In genomic region chr13:32354040-32354439, GRCh38 we compare ENCODE assay signal across 25 cellular contexts. TPM values are rescaled to one million over a fixed set of nuclear protein-coding genes. Genes with fewer than 3 reads are reported as not detected.
DNase-seq lines count a peak whose midpoint lies in the region; ATAC-seq and TF ChIP-seq lines count a peak whose summit lies in the region.
"Had no signal": no experiment of that assay in that cellular context is flagged by ENCODE, and none has a peak within 500 bp of the region (broad histone marks: within the 10 kb centered on the region; RNA-seq: fewer than 3 reads in every experiment).

No MANE protein-coding gene starts in this region.

- no peak for TF ChIP-seq CTCF in uterus (IDR thresholded peaks at IDR 0.05)
- TF ChIP-seq CTCF in upper lobe of right lung (IDR thresholded peaks at IDR 0.05) = no peak

- no peak for DNase-seq in uterus
- DNase-seq in upper lobe of right lung = no peak
- no peak for DNase-seq in NCI-H1436 (lab: John Stamatoyannopoulos, UW)
- DNase-seq in DMS 273 treated with DMSO at 0.1 percent for 48 hours (lab: John Stamatoyannopoulos, UW) = no peak
- DNase-seq: ACHN; activated CD4-positive, alpha-beta memory T cell treated with anti-CD3 and anti-CD28 coated beads, Interleukin-2, amount 10 ng/mL, durations not matched to agents 7 days and 5 days; activated T-cell treated with anti-CD3 and anti-CD28 coated beads for 4 hours; amniotic stem cell; heart right ventricle; NCI-H524 treated with DMSO at 0.1 percent for 48 hours; SK-N-SH; stimulated activated naive CD4-positive, alpha-beta T cell treated with Interleukin-2 at 50 U/mL for 16 hours; T1000; thyroid gland had no signal

- H3K27ac ChIP-seq in uterus (no peak overlapping the region), upper lobe of right lung (no peak overlapping the region)
- H3K27ac ChIP-seq: BLaER1 treated with 17β-estradiol and CSF1 and Interleukin-3, amounts not matched to agents 10 nM and 100 nM; heart right ventricle; HL-60; RWPE1; thyroid gland had no signal

- H3K4me3 ChIP-seq in uterus (no peak overlapping the region), upper lobe of right lung (no peak overlapping the region)
- H3K4me3 ChIP-seq: BLaER1 treated with 17β-estradiol and CSF1 and Interleukin-3, amounts not matched to agents 10 nM and 100 nM; heart right ventricle; thyroid gland had no signal

- intact Hi-C loops in uterus (cut with DNase I; ENCODE audit: low total_unique reads) = no loop called here
- intact Hi-C loops in upper lobe of right lung (cut with DNase I) = no loop called here

- H3K36me3 ChIP-seq in uterus = no peaks in the 10 kb centered on the region
- no peaks in the 10 kb centered on the region for H3K36me3 ChIP-seq in upper lobe of right lung
- H3K36me3 ChIP-seq: thyroid gland had no signal

- H3K9me3 ChIP-seq in uterus (no peaks in the 10 kb centered on the region), upper lobe of right lung (no peaks in the 10 kb centered on the region)
- H3K9me3 ChIP-seq: heart right ventricle, SK-N-SH, thyroid gland had no signal

- peak; percentile 79 for ATAC-seq in GM18505 (IDR thresholded peaks at IDR 0.05; ENCODE audit: unreplicated experiment)
- ATAC-seq in GM19372 (IDR thresholded peaks at IDR 0.05; ENCODE audit: low read depth, unreplicated experiment) = peak; percentile 87
- ATAC-seq in HG02840 (IDR thresholded peaks at IDR 0.05; ENCODE audit: low FRiP score, unreplicated experiment) = peak; percentile 63
- ATAC-seq in HG03378 (IDR thresholded peaks at IDR 0.05; ENCODE audit: unreplicated experiment) = peak; percentile 80
- ATAC-seq in upper lobe of right lung = no peak
- ATAC-seq: heart right ventricle, left lobe of liver had no signal

- TF ChIP-seq POLR2A in GM18505 (IDR thresholded peaks at IDR 0.05; ENCODE audit: borderline replicate concordance, extremely low read depth, insufficient read depth, insufficient read length) (no peak), uterus (IDR thresholded peaks at IDR 0.05) (no peak)

- no peaks in the 10 kb centered on the region for H3K27me3 ChIP-seq in uterus
- no peaks in the 10 kb centered on the region for H3K27me3 ChIP-seq in upper lobe of right lung
- H3K27me3 ChIP-seq: BLaER1 treated with 17β-estradiol and CSF1 and Interleukin-3, amounts not matched to agents 10 nM and 100 nM; heart right ventricle; thyroid gland had no signal

- no peaks in the 10 kb centered on the region for H3K4me1 ChIP-seq in uterus
- no peaks in the 10 kb centered on the region for H3K4me1 ChIP-seq in upper lobe of right lung
- H3K4me1 ChIP-seq: BLaER1 treated with 17β-estradiol and CSF1 and Interleukin-3, amounts not matched to agents 10 nM and 100 nM; heart right ventricle; thyroid gland had no signal

RNA-seq across cellular contexts. Expression of gene BRCA2, which starts 38.7 kb away (rescaled TPM):
- total RNA-seq in uterus = 10 to 100 TPM in 1 of 4 donors, 1 to 10 TPM in 1, under 1 TPM in 2; 0.26 to 11.5 (median 0.89) TPM
- total RNA-seq in upper lobe of right lung = 3.6 TPM

RNA-seq across cellular contexts. Expression of gene ZAR1L, which starts 38.9 kb away (rescaled TPM):
- not detected for total RNA-seq in uterus
- not detected for total RNA-seq in upper lobe of right lung
- total RNA-seq: activated CD4-positive, alpha-beta memory T cell treated with anti-CD3 and anti-CD28 coated beads, Interleukin-2, amount 10 ng/mL, durations not matched to agents 7 days and 5 days; bronchial epithelial cell; heart right ventricle; left lobe of liver; mononuclear cell; posterior vena cava; thyroid gland had no signal
